Comparison of ENCODE assay signal across 9 cellular contexts in genomic region chr3:12188328-12188648, GRCh38. TPM values are rescaled to one million over a fixed set of nuclear protein-coding genes. Genes with fewer than 3 reads are reported as not detected.
DNase-seq lines count a peak whose midpoint lies in the region; ATAC-seq, FAIRE-seq and TF ChIP-seq lines count a peak whose summit lies in the region.
"Had no signal": no experiment of that assay in that cellular context is flagged by ENCODE, and none has a peak within 500 bp of the region (broad histone marks: within the 10 kb centered on the region; RNA-seq: fewer than 3 reads in every experiment).

No MANE protein-coding gene starts in this region.

- FAIRE-seq in A549 (lab: Jason Lieb, UNC), result no peak

- H3K4me3 ChIP-seq in A549, result no peak overlapping the region
- no peak overlapping the region for H3K4me3 ChIP-seq in mucosa of stomach (ENCODE audit: low read length)
- no peak overlapping the region for H3K4me3 ChIP-seq in prostate gland

- H3K4me3 Mint-ChIP-seq in activated naive CD8-positive, alpha-beta T cell, result no peak overlapping the region
- no peak overlapping the region for H3K4me3 Mint-ChIP-seq in T-cell

- intact Hi-C loops in prostate gland (cut with DNase I), result no loop called here

- no peaks in the 10 kb centered on the region for H3K36me3 Mint-ChIP-seq in activated naive CD8-positive, alpha-beta T cell
- H3K36me3 Mint-ChIP-seq in T-cell, result no peaks in the 10 kb centered on the region

- peak overlapping the region; percentile 92 for H3K27ac Mint-ChIP-seq in activated naive CD8-positive, alpha-beta T cell
- H3K27ac Mint-ChIP-seq in T-cell, result no peak overlapping the region

- 83% methylated on average over 4 of the region's 4 CpGs for WGBS in A549 (ENCODE audit: missing lambda C conversion rate)
- WGBS in prostate gland, result 86% methylated on average over 4 of the region's 4 CpGs

- H3K9ac ChIP-seq in mucosa of stomach (ENCODE audit: low read length), result peak overlapping the region; percentile 49

- H3K9me3 ChIP-seq in A549 (no peaks in the 10 kb centered on the region), mucosa of stomach (ENCODE audit: control insufficient read depth, low read length) (no peaks in the 10 kb centered on the region), prostate gland (no peaks in the 10 kb centered on the region)

- H3K4me1 Mint-ChIP-seq in activated naive CD8-positive, alpha-beta T cell (ENCODE audit: low read depth), result peaks cover 45% of the 10 kb centered on the region
- H3K4me1 Mint-ChIP-seq in T-cell, result peaks cover 8 to 10% (median 10%) of the 10 kb centered on the region in 3 donors

- TF ChIP-seq CTCF in A549 (IDR thresholded peaks at IDR 0.05) (no peak), prostate gland (IDR thresholded peaks at IDR 0.05) (no peak)

- TF ChIP-seq POLR2A in A549 (IDR thresholded peaks at IDR 0.05; ENCODE audit: low read length), result no peak
- no peak for TF ChIP-seq POLR2A in prostate gland (IDR thresholded peaks at IDR 0.05)

- POLR2A ChIA-PET in A549 (lab: Yijun Ruan, JAX) (no interaction called here), T-cell (lab: Charles Lee) (no interaction called here)

- H3K4me1 ChIP-seq in A549 (peaks cover 31% of the 10 kb centered on the region), mucosa of stomach (ENCODE audit: control insufficient read depth, insufficient read depth, low read length) (peaks cover 42% of the 10 kb centered on the region), prostate gland (replicated peaks) (no peaks in the 10 kb centered on the region)

- peak overlapping the region; percentile 64 to 90 for H3K27ac ChIP-seq in A549
- H3K27ac ChIP-seq in prostate gland, result no peak overlapping the region

- no peaks in the 10 kb centered on the region for H3K27me3 Mint-ChIP-seq in activated naive CD8-positive, alpha-beta T cell
- peaks cover 0 to 4% of the 10 kb centered on the region in 2 donors for H3K27me3 Mint-ChIP-seq in T-cell

- ATAC-seq in A549, result peak in 1 of 2 experiments; percentile 51; a peak in 2 of 6 replicates
- ATAC-seq in GM21447 (IDR thresholded peaks at IDR 0.05; ENCODE audit: unreplicated experiment), result peak; percentile 12
- no peak for ATAC-seq in GM19463 (IDR thresholded peaks at IDR 0.05; ENCODE audit: unreplicated experiment)
- ATAC-seq in T-cell (replicated peaks in 1 of 4), result no peak

- no peaks in the 10 kb centered on the region for H3K9me3 Mint-ChIP-seq in activated naive CD8-positive, alpha-beta T cell (ENCODE audit: low read depth)
- H3K9me3 Mint-ChIP-seq in T-cell, result no peaks in the 10 kb centered on the region

- CTCF ChIA-PET in A549 (lab: Yijun Ruan, JAX) (interaction anchor here (15.2 to 32.2 kb wide), 2 partner anchors 10 to 41 kb away, joined by 239 to 976 read pairs; partner anchors contain the start of gene TIMP4), T-cell (lab: Charles Lee) (no interaction called here)

- H3K27me3 ChIP-seq in mucosa of stomach (ENCODE audit: control insufficient read depth, insufficient read depth, low read length) (no peaks in the 10 kb centered on the region), prostate gland (replicated peaks; ENCODE audit: insufficient read depth) (no peaks in the 10 kb centered on the region)

- no peak for TF ChIP-seq EP300 in A549 (IDR thresholded peaks at IDR 0.05)

- DNase-seq in A549 (ENCODE audit: low read depth in 1 of 2, low spot score in 1 of 2) (no peak), prostate gland (ENCODE audit: low spot score) (no peak), T-cell (no peak), NCI-H226 (no peak)
- DNase-seq: NCI-H2029 had no signal

- TF ChIP-seq RAD21 in A549 (conservative IDR thresholded peaks at IDR 0.05 in 1 of 2, IDR thresholded peaks at IDR 0.05 in 1 of 2), result no peak

- H3K36me3 ChIP-seq in mucosa of stomach (ENCODE audit: control insufficient read depth, insufficient read depth, low read length) (no peaks in the 10 kb centered on the region), prostate gland (no peaks in the 10 kb centered on the region)

- peak overlapping the region; percentile 63 for H3K4me2 ChIP-seq in A549

TF ChIP-seq in A549, 52 proteins besides CTCF, POLR2A, EP300 and RAD21:
- TF ChIP-seq USF2 (IDR thresholded peaks at IDR 0.05), result no peak

RNA-seq across cellular contexts. Expression of gene TIMP4, which starts 29.6 kb away (rescaled TPM):
- polyA plus RNA-seq in A549 (2011; rRNA removed), result 16.0 and 21.2 TPM in 2 replicates
- 6.5 and 8.5 TPM in 2 replicates for polyA plus RNA-seq in A549 (2012; cell fraction: cytosol; rRNA removed)
- 4.6 and 6.0 TPM in 2 replicates for polyA plus RNA-seq in A549 (2012; cell fraction: nucleus; rRNA removed)
- polyA plus RNA-seq in A549 (2017; fragmentation: RNase III; extraction: RNeasy Plus Mini Kit Qiagen cat#74134 plus additional on column Dnase treatment), result 13.1 to 18.5 TPM (median 15.7 TPM) in 3 replicates
- 27.4 and 28.2 TPM in 2 replicates for polyA minus RNA-seq in A549 (2011; rRNA and poly(A)+ RNA removed)
- 1 to 10 TPM; 5.6 to 9.7 TPM for total RNA-seq in prostate gland
- not detected for total RNA-seq in T-cell

Comparison
In these comparisons a context has a peak if more than half of its experiments do, and no peak if none do; other contexts are left out.
1. H3K27ac ChIP-seq: peak in A549 (2 of 2); none in prostate gland (0 of 2).
2. RNA of gene TIMP4, which starts 29.6 kb away (total RNA-seq): 5.6 to 9.7 TPM in prostate gland; not detected in T-cell; every median in the first group is over 4 times any median in the second.